ENCODE assay signal across 25 cellular contexts in genomic region chr9:92224177-92224576, GRCh38.
DNase-seq lines count a peak whose midpoint lies in the region; ATAC-seq lines count a peak whose summit lies in the region.
"Had no signal": no experiment of that assay in that cellular context is flagged by ENCODE, and none has a peak within 500 bp of the region (broad histone marks: within the 10 kb centered on the region; RNA-seq: fewer than 3 reads in every experiment).

No MANE protein-coding gene starts in this region.

- ATAC-seq in T-helper 17 cell: no peak
- no peak for ATAC-seq in Right ventricle myocardium inferior
- ATAC-seq in activated CD4-positive, CD25-positive, alpha-beta regulatory T cell treated with anti-CD3 and anti-CD28 coated beads, Interleukin-2, amount 50 U/mL, for 24 hours: no peak
- ATAC-seq: GM12878, HCT116, PC-3 had no signal

- no peak overlapping the region for H3K4me3 Mint-ChIP-seq in activated T-cell treated with anti-CD3 and anti-CD28 coated beads, Interleukin-2, amount 50 U/mL, for 24 hours
- no peak overlapping the region for H3K4me3 Mint-ChIP-seq in T-helper 17 cell
- H3K4me3 Mint-ChIP-seq: CD4-positive, alpha-beta memory T cell; IgD-negative memory B cell had no signal

- H3K4me1 Mint-ChIP-seq in activated T-cell treated with anti-CD3 and anti-CD28 coated beads, Interleukin-2, amount 50 U/mL, for 24 hours (ENCODE audit: low read depth): peaks cover 1% of the 10 kb centered on the region
- peaks cover 6% of the 10 kb centered on the region for H3K4me1 Mint-ChIP-seq in T-helper 17 cell

- intact Hi-C loops in Right ventricle myocardium inferior (cut with DNase I): no loop called here

- H3K9me3 Mint-ChIP-seq in activated T-cell treated with anti-CD3 and anti-CD28 coated beads, Interleukin-2, amount 50 U/mL, for 24 hours: peaks cover 10% of the 10 kb centered on the region

- in situ Hi-C loops in G401 (cut with HindIII; ENCODE audit: low sequenced_read_pairs): no loop called here

- DNase-seq in activated T-cell treated with anti-CD3 and anti-CD28 coated beads, Interleukin-2, amount 50 U/mL, for 24 hours: no peak
- no peak for DNase-seq in activated T-cell treated with anti-CD3 and anti-CD28 coated beads, Interleukin-2, amount 50 U/mL, for 48 hours
- DNase-seq in G401 (ENCODE audit: low spot score) (peak; percentile 55), T-helper 17 cell (no peak), myocyte (ENCODE audit: low read depth) (peak; percentile 55), Right ventricle myocardium inferior (ENCODE audit: missing footprints) (no peak), SKM-1 (lab: John Stamatoyannopoulos, UW; ENCODE audit: unreplicated experiment) (no peak)
- DNase-seq: AML-193; Caco-2; CD4-positive, alpha-beta memory T cell; GDM1; NCI-H1048; NCI-H1417; NCI-H1694; NCI-H2029 treated with DMSO at 0.1 percent for 48 hours; NCI-H446 treated with DMSO at 0.1 percent for 48 hours; NCI-H82; NK-92 treated with Interleukin-12 subunit alpha and Interleukin-12 subunit beta, amount 100 ng/mL, for 24 hours; PC-3; SJCRH30 had no signal

- peak overlapping the region; percentile 1 for H3K27ac Mint-ChIP-seq in activated T-cell treated with anti-CD3 and anti-CD28 coated beads, Interleukin-2, amount 50 U/mL, for 24 hours
- H3K27ac Mint-ChIP-seq in T-helper 17 cell: peak overlapping the region; percentile 62
- H3K27ac Mint-ChIP-seq: IgD-negative memory B cell had no signal

- no peaks in the 10 kb centered on the region for H3K9me3 ChIP-seq in T-helper 17 cell (ENCODE audit: control insufficient read depth, low read length, poor library complexity, severe bottlenecking)
- H3K9me3 ChIP-seq: A549, Caco-2 had no signal

- H3K27me3 Mint-ChIP-seq in activated T-cell treated with anti-CD3 and anti-CD28 coated beads, Interleukin-2, amount 50 U/mL, for 24 hours: no peaks in the 10 kb centered on the region
- no peaks in the 10 kb centered on the region for H3K27me3 Mint-ChIP-seq in T-helper 17 cell
- H3K27me3 Mint-ChIP-seq: CD4-positive, alpha-beta memory T cell; IgD-negative memory B cell had no signal

- peaks cover 75% of the 10 kb centered on the region for H3K36me3 Mint-ChIP-seq in activated T-cell treated with anti-CD3 and anti-CD28 coated beads, Interleukin-2, amount 50 U/mL, for 24 hours (ENCODE audit: low read depth)
- H3K36me3 Mint-ChIP-seq in T-helper 17 cell (ENCODE audit: low read depth): peaks cover 18% of the 10 kb centered on the region

Comparison
In these comparisons a context has a peak if more than half of its experiments do, and no peak if none do; other contexts are left out.
1. DNase-seq: peak in G401 (single experiment) and myocyte (single experiment); none in activated T-cell treated with anti-CD3 and anti-CD28 coated beads, Interleukin-2, amount 50 U/mL, for 24 hours (single experiment), activated T-cell treated with anti-CD3 and anti-CD28 coated beads, Interleukin-2, amount 50 U/mL, for 48 hours (0 of 2), T-helper 17 cell (0 of 3), Right ventricle myocardium inferior (single experiment) and SKM-1 (single experiment).